In the genomic region with DNA sequence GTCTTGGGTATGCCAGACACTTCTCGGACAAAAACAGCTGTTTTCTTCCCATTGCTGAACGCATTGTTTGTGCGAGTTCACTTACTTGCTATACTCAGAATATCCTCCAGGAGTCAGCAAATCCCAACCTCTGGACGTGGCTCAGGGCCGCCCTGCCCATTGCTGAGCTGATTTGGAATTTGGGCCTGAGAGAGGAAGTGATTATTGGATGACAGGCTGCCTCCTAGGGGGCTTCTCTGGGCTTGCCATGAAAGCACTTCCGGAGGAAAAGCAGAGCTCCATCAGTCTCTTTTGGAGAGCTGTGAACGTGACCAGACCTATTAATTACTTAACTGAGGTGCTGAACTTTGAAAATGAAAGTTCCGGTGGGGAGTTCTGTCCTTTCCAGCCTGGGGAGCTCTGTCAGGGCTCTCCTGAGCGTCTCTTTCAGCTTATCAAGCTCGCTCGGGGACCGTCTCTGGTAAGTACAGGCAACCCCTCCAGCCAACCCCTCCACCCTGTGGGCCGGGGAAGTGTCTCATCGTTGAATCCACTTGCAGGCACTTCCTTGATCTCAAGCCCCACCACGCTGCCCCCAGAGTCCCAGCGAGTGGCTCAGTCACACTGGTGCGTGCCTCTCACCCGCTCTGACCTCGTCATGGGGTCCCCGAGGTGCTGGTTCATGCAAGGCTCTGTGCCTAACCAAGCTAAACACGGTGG, we compare ENCODE assay signal across 8 cellular contexts.
DNase-seq lines count a peak whose midpoint lies in the region; ATAC-seq, FAIRE-seq and TF ChIP-seq lines count a peak whose summit lies in the region.

No MANE protein-coding gene starts in this region.

- H3K4me1 ChIP-seq in left lung: peaks cover 3 to 6% of the 10 kb centered on the region in 2 donors

- TF ChIP-seq CTCF in choroid plexus epithelial cell (conservative IDR thresholded peaks at IDR 0.05; ENCODE audit: low read depth, low read length) (peak; percentile 92), left lung (IDR thresholded peaks at IDR 0.05) (peak; percentile 80 to 85)

- no peaks in the 10 kb centered on the region for H3K36me3 ChIP-seq in left lung

- no peaks in the 10 kb centered on the region for H3K9me3 ChIP-seq in left lung

- intact Hi-C loops in left lung (cut with DNase I): no loop called here

- H3K27me3 ChIP-seq in left lung: peaks cover 0 to 9% of the 10 kb centered on the region in 2 donors

- no peak overlapping the region for H3K27ac ChIP-seq in left lung

- ATAC-seq in GM18508 (IDR thresholded peaks at IDR 0.05; ENCODE audit: insufficient read depth, unreplicated experiment) (peak; percentile 51), HG03159 (IDR thresholded peaks at IDR 0.05; ENCODE audit: unreplicated experiment) (peak; percentile 72), left lung (peak; percentile 98)

- peak; percentile 15 to 62 for DNase-seq in NCI-H446 (lab: John Stamatoyannopoulos, UW)
- peak; percentile 46 for DNase-seq in activated CD4-positive, CD25-positive, alpha-beta regulatory T cell treated with anti-CD3 and anti-CD28 coated beads, Interleukin-2, amount 50 U/mL, for 72 hours
- peak; percentile 93 for DNase-seq in choroid plexus epithelial cell (ENCODE audit: low read depth)
- peak; percentile 71 to 85 for DNase-seq in left lung
- peak; percentile 27 to 34 for DNase-seq in stimulated activated CD4-positive, alpha-beta T cell treated with anti-CD3 and anti-CD28 coated beads, Interleukin-4, amount 100 ng/mL, for 4 hours

- FAIRE-seq in A204.1 (lab: Jason Lieb, UNC): peak; percentile 29

- H3K4me3 ChIP-seq in choroid plexus epithelial cell (ENCODE audit: low read depth, low read length) (peak overlapping the region; percentile 32), left lung (peak overlapping the region in 1 of 2 donors; percentile 24)

Comparison
In these comparisons a context has a peak if more than half of its experiments do, and no peak if none do; other contexts are left out.
1. DNase-seq: peak in every context shown above with its lines; median percentile 93 in choroid plexus epithelial cell; 78 in left lung; 46 in activated CD4-positive, CD25-positive, alpha-beta regulatory T cell treated with anti-CD3 and anti-CD28 coated beads, Interleukin-2, amount 50 U/mL, for 72 hours; 38 in NCI-H446; 30 in stimulated activated CD4-positive, alpha-beta T cell treated with anti-CD3 and anti-CD28 coated beads, Interleukin-4, amount 100 ng/mL, for 4 hours.